ENCODE assay signal across 10 cellular contexts in genomic region chr9:37035472-37036236, GRCh38. TPM values are rescaled to one million over a fixed set of nuclear protein-coding genes. Genes with fewer than 3 reads are reported as not detected.
DNase-seq lines count a peak whose midpoint lies in the region; ATAC-seq, FAIRE-seq and TF ChIP-seq lines count a peak whose summit lies in the region.
"Had no signal": no experiment of that assay in that cellular context is flagged by ENCODE, and none has a peak within 500 bp of the region (broad histone marks: within the 10 kb centered on the region; RNA-seq: fewer than 3 reads in every experiment).

No MANE protein-coding gene starts in this region.

- DNase-seq in Caco-2 (peak in 1 of 2 experiments; percentile 29), H9 (peak; percentile 54), HUDEP-2 (lab: John Stamatoyannopoulos, UW; ENCODE audit: unreplicated experiment in 76 of 76) (no peak), small intestine (no peak)
- DNase-seq: anterior cingulate cortex had no signal

- H3K4me1 Mint-ChIP-seq in Caco-2 (ENCODE audit: low read depth, unreplicated experiment): peaks cover 7% of the 10 kb centered on the region
- peaks cover 31 to 45% of the 10 kb centered on the region in 2 experiments for H3K4me1 Mint-ChIP-seq in H9
- peaks cover 14% of the 10 kb centered on the region for H3K4me1 Mint-ChIP-seq in activated T-helper 17 cell treated with anti-CD3 and anti-CD28 coated beads, Interleukin-2, amount 50 U/mL, for 72 hours

- POLR2A ChIA-PET in Caco-2 (lab: Charles Lee): no interaction called here

- H2AK5ac ChIP-seq in H9 (ENCODE audit: insufficient read length, low read length): no peak overlapping the region

- H3K4me1 ChIP-seq in Caco-2 (peaks cover 8% of the 10 kb centered on the region; the same call in 1 of the 2 replicates), H9 (ENCODE audit: insufficient read depth, low read length) (no peaks in the 10 kb centered on the region; the same call in 1 of the 2 replicates), mononuclear cell (ENCODE audit: insufficient read depth, low read length) (peaks cover 50% of the 10 kb centered on the region), small intestine (ENCODE audit: control insufficient read depth in 2 of 2, insufficient read depth in 1 of 2, low read depth in 1 of 2, low read length in 1 of 2) (peaks cover 0 to 12% of the 10 kb centered on the region in 2 donors)

- peaks cover 29% of the 10 kb centered on the region for H3K23me2 ChIP-seq in H9 (ENCODE audit: insufficient read length, low read depth, low read length, poor library complexity, severe bottlenecking)

- H3K79me1 ChIP-seq in H9 (ENCODE audit: insufficient read depth, low read depth, low read length, poor library complexity, severe bottlenecking): no peaks in the 10 kb centered on the region

- H3K36me3 Mint-ChIP-seq in Caco-2 (ENCODE audit: insufficient read depth, unreplicated experiment) (no peaks in the 10 kb centered on the region), H9 (ENCODE audit: insufficient read depth in 1 of 3, low read depth in 3 of 3) (peaks cover 0 to 2% (median 0%) of the 10 kb centered on the region in 3 experiments; a peak in 1 of 7 replicates)
- peaks cover 16% of the 10 kb centered on the region for H3K36me3 Mint-ChIP-seq in activated T-helper 17 cell treated with anti-CD3 and anti-CD28 coated beads, Interleukin-2, amount 50 U/mL, for 72 hours (ENCODE audit: low read depth)

- CTCF ChIA-PET in Caco-2 (lab: Charles Lee): no interaction called here

- no peak overlapping the region for H3K9ac ChIP-seq in H9 (ENCODE audit: extremely low read depth, insufficient read length, low read length)

- TF ChIP-seq CTCF in Caco-2 (IDR thresholded peaks at IDR 0.05; ENCODE audit: insufficient read depth in 1 of 2, low read depth in 1 of 2, low read length in 1 of 2, severe bottlenecking in 1 of 2, unreplicated experiment in 1 of 2) (no peak), H9 (conservative IDR thresholded peaks at IDR 0.05) (no peak)

- ATAC-seq in activated T-helper 17 cell treated with anti-CD3 and anti-CD28 coated beads, Interleukin-2, amount 50 U/mL, for 72 hours (replicated peaks): no peak
- ATAC-seq in HG03460 (IDR thresholded peaks at IDR 0.05; ENCODE audit: unreplicated experiment): no peak
- no peak for ATAC-seq in HG03342 (IDR thresholded peaks at IDR 0.05; ENCODE audit: unreplicated experiment)

- no peak overlapping the region for H2BK5ac ChIP-seq in H9 (ENCODE audit: insufficient read length, low read length)

- H3K27ac ChIP-seq in H9 (ENCODE audit: insufficient read length, low read depth, low read length): no peak overlapping the region
- H3K27ac ChIP-seq in small intestine (ENCODE audit: low read depth in 1 of 2, low read length in 1 of 2): peak overlapping the region in 1 of 2 donors; percentile 12

- no peak overlapping the region for H3K4ac ChIP-seq in H9 (ENCODE audit: low read depth, low read length)

- H3K36me3 ChIP-seq in Caco-2 (ENCODE audit: control insufficient read depth, insufficient read depth, low read length) (no peaks in the 10 kb centered on the region), small intestine (ENCODE audit: control insufficient read depth in 2 of 2, insufficient read depth in 2 of 2, low read length in 2 of 2) (no peaks in the 10 kb centered on the region)

- H3K9me3 Mint-ChIP-seq in Caco-2 (ENCODE audit: unreplicated experiment): no peaks in the 10 kb centered on the region
- peaks cover 0 to 6% of the 10 kb centered on the region in 2 experiments; a peak in 3 of 5 replicates for H3K9me3 Mint-ChIP-seq in H9
- H3K9me3 Mint-ChIP-seq in activated T-helper 17 cell treated with anti-CD3 and anti-CD28 coated beads, Interleukin-2, amount 50 U/mL, for 72 hours: no peaks in the 10 kb centered on the region

- no peak overlapping the region for H2BK20ac ChIP-seq in H9 (ENCODE audit: low read depth, low read length, poor library complexity, severe bottlenecking)

- peaks cover 15% of the 10 kb centered on the region for H3K27me3 Mint-ChIP-seq in Caco-2 (ENCODE audit: insufficient read depth, unreplicated experiment)
- H3K27me3 Mint-ChIP-seq in H9 (ENCODE audit: low read depth): peaks cover 99% of the 10 kb centered on the region
- H3K27me3 Mint-ChIP-seq in activated T-helper 17 cell treated with anti-CD3 and anti-CD28 coated beads, Interleukin-2, amount 50 U/mL, for 72 hours: peaks cover 71% of the 10 kb centered on the region

- H2BK12ac ChIP-seq in H9 (ENCODE audit: insufficient read length, low read depth, low read length): no peak overlapping the region

- no peak overlapping the region; the same call in 1 of the 2 replicates for H3K14ac ChIP-seq in H9 (ENCODE audit: insufficient read depth, low read length)

- intact Hi-C loops in Caco-2 (cut with micrococcal nuclease; ENCODE audit: unreplicated experiment): no loop called here

- H3K4me2 ChIP-seq in H9 (ENCODE audit: insufficient read depth, insufficient read length, low read length): peak overlapping the region; percentile 80

- H2BK15ac ChIP-seq in H9 (ENCODE audit: low read depth, low read length): no peak overlapping the region

- BruUV-seq in Caco-2 (replicated peaks; lab: Mats Ljungman, UMichigan): no TSS peak

- H3K56ac ChIP-seq in H9 (ENCODE audit: insufficient read length, low read depth, low read length): no peak overlapping the region

- no peak overlapping the region for H3K27ac Mint-ChIP-seq in Caco-2 (ENCODE audit: unreplicated experiment)
- no peak overlapping the region; a peak in 1 of 7 replicates for H3K27ac Mint-ChIP-seq in H9
- no peak overlapping the region for H3K27ac Mint-ChIP-seq in activated T-helper 17 cell treated with anti-CD3 and anti-CD28 coated beads, Interleukin-2, amount 50 U/mL, for 72 hours

- H3K4me3 Mint-ChIP-seq in Caco-2 (ENCODE audit: unreplicated experiment) (peak overlapping the region; percentile 70), H9 (peak overlapping the region; percentile 57 to 86)
- peak overlapping the region; percentile 96 for H3K4me3 Mint-ChIP-seq in activated T-helper 17 cell treated with anti-CD3 and anti-CD28 coated beads, Interleukin-2, amount 50 U/mL, for 72 hours

- WGBS in H9 (ENCODE audit: extremely low coverage, insufficient read length, low lambda C conversion rate): no CpG with 5 or more reads among the region's 39 CpGs
- 4 to 8% (median 7%) methylated on average over 36 to 39 of the region's 39 CpGs for WGBS in small intestine, 3 donors

- H4K8ac ChIP-seq in H9 (replicated peaks; ENCODE audit: insufficient read length, low read depth, low read length): no peak overlapping the region

- no peak overlapping the region for H3K23ac ChIP-seq in H9 (ENCODE audit: insufficient read length, low read depth, low read length)

- FAIRE-seq in small intestine (lab: Jason Lieb, UNC): no peak

- H3T11ph ChIP-seq in H9 (ENCODE audit: low read length): no peak overlapping the region

- no peak overlapping the region for H4K91ac ChIP-seq in H9 (ENCODE audit: insufficient read length, low read depth, low read length)

- H3K79me2 ChIP-seq in H9 (ENCODE audit: insufficient read depth, low read length): no peaks in the 10 kb centered on the region

- no peak overlapping the region for H3K18ac ChIP-seq in H9 (ENCODE audit: insufficient read length, low read depth, low read length)

- H3K4me3 ChIP-seq in Caco-2 (ENCODE audit: low read depth, low read length) (peak overlapping the region; percentile 0; the same call in 1 of the 2 replicates), mononuclear cell (ENCODE audit: low read length) (peak overlapping the region; percentile 44), small intestine (ENCODE audit: low read depth in 1 of 2, low read length in 2 of 2) (no peak overlapping the region)

- peaks cover 2% of the 10 kb centered on the region for H3K27me3 ChIP-seq in Caco-2 (replicated peaks; ENCODE audit: control insufficient read depth, insufficient read depth, low read length)
- peaks cover 72% of the 10 kb centered on the region for H3K27me3 ChIP-seq in H9 (ENCODE audit: insufficient read depth, low read length)
- peaks cover 98% of the 10 kb centered on the region for H3K27me3 ChIP-seq in mononuclear cell (ENCODE audit: insufficient read depth, low read length)
- H3K27me3 ChIP-seq in small intestine (ENCODE audit: control insufficient read depth in 2 of 2, insufficient read depth in 2 of 2, low read length in 2 of 2): peaks cover 2 to 72% of the 10 kb centered on the region in 2 donors

- H3K9me3 ChIP-seq in Caco-2: no peaks in the 10 kb centered on the region
- H3K9me3 ChIP-seq in H9 (ENCODE audit: control insufficient read depth, low read depth, low read length): no peaks in the 10 kb centered on the region
- H3K9me3 ChIP-seq in mononuclear cell (ENCODE audit: low read depth, low read length): no peaks in the 10 kb centered on the region
- H3K9me3 ChIP-seq in small intestine (ENCODE audit: control insufficient read depth, low read depth): no peaks in the 10 kb centered on the region

- H4K20me1 ChIP-seq in H9 (ENCODE audit: control insufficient read depth, insufficient read depth, insufficient read length): peaks cover 3% of the 10 kb centered on the region

- no peak overlapping the region for H2BK120ac ChIP-seq in H9 (ENCODE audit: low read depth, low read length, poor library complexity, severe bottlenecking)

- no peak overlapping the region for H2AFZ ChIP-seq in H9 (ENCODE audit: low read length)

- no peak overlapping the region for H4K5ac ChIP-seq in H9 (ENCODE audit: insufficient read length, low read depth, low read length)

RNA-seq across cellular contexts. Expression of gene PAX5, which starts 1.6 kb away (rescaled TPM):
- 0.16 TPM in 1 of 2 replicates, not detected in the other for total RNA-seq in Caco-2 (2022)
- total RNA-seq in H9 (2021): 0.39 and 0.75 TPM in 2 replicates
- under 1 TPM; 0.30 to 0.66 TPM for total RNA-seq in activated T-helper 17 cell treated with anti-CD3 and anti-CD28 coated beads, Interleukin-2, amount 50 U/mL, for 72 hours
- 12.6 TPM for total RNA-seq in mononuclear cell
- polyA plus RNA-seq in small intestine: 1 to 10 TPM in 1 of 3 donors, under 1 TPM in 1, not detected in 1; under 0.01 to 1.1 TPM
- total RNA-seq: NCI-H460 had no signal

Comparison
In these comparisons a context has a peak if more than half of its experiments do, and no peak if none do; other contexts are left out.
1. H3K4me3 ChIP-seq: peak in Caco-2 (single experiment) and mononuclear cell (single experiment); none in small intestine (0 of 2).
2. Peak in every context shown above with its lines, with median percentiles within 50 percentile points of each other: H3K4me3 Mint-ChIP-seq.